ENCODE assay signal across 35 cellular contexts in genomic region chr13:36436811-36437210, GRCh38. TPM values are rescaled to one million over a fixed set of nuclear protein-coding genes. Genes with fewer than 3 reads are reported as not detected.
DNase-seq lines count a peak whose midpoint lies in the region; ATAC-seq, FAIRE-seq and TF ChIP-seq lines count a peak whose summit lies in the region.
"Had no signal": no experiment of that assay in that cellular context is flagged by ENCODE, and none has a peak within 500 bp of the region (broad histone marks: within the 10 kb centered on the region; RNA-seq: fewer than 3 reads in every experiment).

No MANE protein-coding gene starts in this region.

- 79 to 80% (median 79%) methylated on average over 4 of the region's 4 CpGs for WGBS in psoas muscle, 3 donors

- no peak for TF ChIP-seq CTCF in psoas muscle (IDR thresholded peaks at IDR 0.05)

- no peak for DNase-seq in GM12891 (ENCODE audit: insufficient read length, low spot score)
- peak; percentile 27 to 31 for DNase-seq in Kasumi-1 (lab: John Stamatoyannopoulos, UW)
- DNase-seq in OCI-M1 (lab: John Stamatoyannopoulos, UW), result peak; percentile 61
- DNase-seq in naive thymus-derived CD4-positive, alpha-beta T cell, result no peak
- no peak for DNase-seq in left ventricle myocardium superior
- DNase-seq in psoas muscle, result no peak
- DNase-seq: activated CD4-positive, CD25-positive, alpha-beta regulatory T cell; activated gamma-delta T cell; activated naive CD8-positive, alpha-beta T cell treated with anti-CD3 and anti-CD28 coated beads, Interleukin-2, amount 10 ng/mL, durations not matched to agents 7 days and 5 days; activated T-cell treated with anti-CD3 and anti-CD28 coated beads, Interleukin-2, amount 50 U/mL, for 24 hours; C1 segment of cervical spinal cord; DMS79 treated with DMSO at 0.1 percent for 48 hours; effector CD4-positive, alpha-beta T cell; GOT3; KG1; MG63; NCI-H1436; NCI-H446 treated with DMSO at 0.1 percent for 48 hours; Right ventricle myocardium superior; stimulated activated CD4-positive, alpha-beta T cell treated with anti-CD3 and anti-CD28 coated beads, Interleukin-15, amount 100 ng/mL, for 24 hours; stimulated activated CD4-positive, alpha-beta T cell treated with anti-CD3 and anti-CD28 coated beads, Interleukin-4, amount 100 ng/mL, for 4 hours; substantia nigra; T-cell had no signal

- no peak overlapping the region for H3K4me3 ChIP-seq in naive thymus-derived CD4-positive, alpha-beta T cell (ENCODE audit: low read length)
- no peak overlapping the region for H3K4me3 ChIP-seq in psoas muscle
- H3K4me3 ChIP-seq: ascending aorta, gastroesophageal sphincter, hepatocyte, lung, MG63 had no signal

- TF ChIP-seq POLR2A in GM12891 (IDR thresholded peaks at IDR 0.05; ENCODE audit: low read depth, low read length), result no peak

- no peak overlapping the region for H3K27ac Mint-ChIP-seq in naive thymus-derived CD4-positive, alpha-beta T cell
- H3K27ac Mint-ChIP-seq: activated naive CD8-positive, alpha-beta T cell treated with anti-CD3 and anti-CD28 coated beads, Interleukin-2, amount 10 ng/mL, durations not matched to agents 7 days and 5 days; activated T-cell treated with anti-CD3 and anti-CD28 coated beads, Interleukin-2, amount 50 U/mL, for 24 hours; nephron; T-cell; type B pancreatic cell had no signal

- no peaks in the 10 kb centered on the region for H3K9me3 ChIP-seq in naive thymus-derived CD4-positive, alpha-beta T cell (ENCODE audit: control insufficient read depth in 2 of 3, low read length in 3 of 3)
- no peaks in the 10 kb centered on the region for H3K9me3 ChIP-seq in psoas muscle
- H3K9me3 ChIP-seq: ascending aorta, gastroesophageal sphincter, MG63 had no signal

- no peak overlapping the region for H3K4me3 Mint-ChIP-seq in naive thymus-derived CD4-positive, alpha-beta T cell
- H3K4me3 Mint-ChIP-seq: activated naive CD8-positive, alpha-beta T cell treated with anti-CD3 and anti-CD28 coated beads, Interleukin-2, amount 10 ng/mL, durations not matched to agents 7 days and 5 days; activated T-cell treated with anti-CD3 and anti-CD28 coated beads, Interleukin-2, amount 50 U/mL, for 24 hours; nephron; T-cell; type B pancreatic cell had no signal

- H3K27me3 Mint-ChIP-seq in naive thymus-derived CD4-positive, alpha-beta T cell, result peaks cover 23 to 46% (median 44%) of the 10 kb centered on the region in 5 donors

- H3K36me3 ChIP-seq in naive thymus-derived CD4-positive, alpha-beta T cell (ENCODE audit: control insufficient read depth in 2 of 3, insufficient read depth in 3 of 3, low read length in 3 of 3), result no peaks in the 10 kb centered on the region
- H3K36me3 ChIP-seq in psoas muscle (ENCODE audit: insufficient read depth in 1 of 2, low read depth in 1 of 2), result no peaks in the 10 kb centered on the region
- H3K36me3 ChIP-seq: ascending aorta, gastroesophageal sphincter, MG63 had no signal

- POLR2A ChIA-PET in naive thymus-derived CD4-positive, alpha-beta T cell (lab: Charles Lee), result interaction anchor here (0.7 kb wide), 1 partner anchor 8 kb away, joined by 3 read pairs; no protein-coding TSS in a partner anchor

- no peak for FAIRE-seq in GM12891 (lab: Jason Lieb, UNC)
- FAIRE-seq: colon had no signal

- intact Hi-C loops in naive thymus-derived CD4-positive, alpha-beta T cell (cut with micrococcal nuclease), result no loop called here
- intact Hi-C loops in left ventricle myocardium superior (cut with micrococcal nuclease), result no loop called here
- intact Hi-C loops in psoas muscle (cut with DNase I), result no loop called here

- H3K4me1 ChIP-seq in naive thymus-derived CD4-positive, alpha-beta T cell (ENCODE audit: control insufficient read depth in 2 of 2, insufficient read depth in 2 of 2, low read length in 2 of 2), result no peaks in the 10 kb centered on the region
- no peaks in the 10 kb centered on the region for H3K4me1 ChIP-seq in psoas muscle

- peaks cover 0 to 3% (median 0%) of the 10 kb centered on the region in 5 donors for H3K36me3 Mint-ChIP-seq in naive thymus-derived CD4-positive, alpha-beta T cell
- H3K36me3 Mint-ChIP-seq: activated naive CD8-positive, alpha-beta T cell treated with anti-CD3 and anti-CD28 coated beads, Interleukin-2, amount 10 ng/mL, durations not matched to agents 7 days and 5 days; T-cell; type B pancreatic cell had no signal

- peaks cover 0 to 4% of the 10 kb centered on the region in 2 donors for H3K27me3 ChIP-seq in naive thymus-derived CD4-positive, alpha-beta T cell (ENCODE audit: control insufficient read depth in 2 of 2, insufficient read depth in 2 of 2, low read length in 2 of 2)
- H3K27me3 ChIP-seq in psoas muscle (ENCODE audit: insufficient read depth in 3 of 3, low read length in 2 of 3), result peaks cover 0 to 28% (median 3%) of the 10 kb centered on the region in 3 donors

- H3K9me3 Mint-ChIP-seq in naive thymus-derived CD4-positive, alpha-beta T cell, result peaks cover 0 to 5% (median 0%) of the 10 kb centered on the region in 11 donors
- H3K9me3 Mint-ChIP-seq: activated naive CD8-positive, alpha-beta T cell treated with anti-CD3 and anti-CD28 coated beads, Interleukin-2, amount 10 ng/mL, durations not matched to agents 7 days and 5 days; activated T-cell treated with anti-CD3 and anti-CD28 coated beads, Interleukin-2, amount 50 U/mL, for 24 hours; nephron; T-cell; type B pancreatic cell had no signal

- no peak overlapping the region for H3K27ac ChIP-seq in naive thymus-derived CD4-positive, alpha-beta T cell (ENCODE audit: low read depth, low read length)
- H3K27ac ChIP-seq in psoas muscle, result no peak overlapping the region
- H3K27ac ChIP-seq: ascending aorta, gastroesophageal sphincter, hepatocyte had no signal

- peak; percentile 54 for ATAC-seq in naive thymus-derived CD4-positive, alpha-beta T cell
- ATAC-seq in left ventricle myocardium superior (no peak), SK-N-SH treated with all-trans-retinoic acid at 6 μM for 48 hours (no peak), psoas muscle (no peak)
- ATAC-seq: gastroesophageal sphincter, Panc1, T-cell had no signal

- CTCF ChIA-PET in naive thymus-derived CD4-positive, alpha-beta T cell (lab: Charles Lee), result no interaction called here

- H3K4me1 Mint-ChIP-seq in naive thymus-derived CD4-positive, alpha-beta T cell, result peaks cover 5 to 32% (median 16%) of the 10 kb centered on the region in 7 donors

TF ChIP-seq in GM12891, 5 proteins besides CTCF, POLR2A, EP300 and RAD21:
- TF ChIP-seq POU2F2 (IDR thresholded peaks at IDR 0.05; ENCODE audit: low read depth, low read length), result no peak
- peak; percentile 34; the same call in 1 of the 2 replicates for TF ChIP-seq SPI1 (IDR thresholded peaks at IDR 0.05; ENCODE audit: low read depth, low read length)
TF ChIP-seq in GM12891: peak in this region for 1.

TF ChIP-seq in SK-N-SH treated with all-trans-retinoic acid at 6 μM for 48 hours, 23 proteins besides CTCF, POLR2A, EP300 and RAD21:
- TF ChIP-seq ZFP3 (CRISPR knock-in tag; IDR thresholded peaks at IDR 0.05) (no peak), ZNF8 (CRISPR knock-in tag; IDR thresholded peaks at IDR 0.05) (no peak), ISL1 (CRISPR knock-in tag; IDR thresholded peaks at IDR 0.05) (no peak), OSR1 (CRISPR knock-in tag; IDR thresholded peaks at IDR 0.05) (no peak), ZNF70 (CRISPR knock-in tag; IDR thresholded peaks at IDR 0.05) (no peak), PPARA (CRISPR knock-in tag; IDR thresholded peaks at IDR 0.05; ENCODE audit: borderline replicate concordance) (no peak), SNAI2 (CRISPR knock-in tag; IDR thresholded peaks at IDR 0.05) (no peak), ARNTL (CRISPR knock-in tag; IDR thresholded peaks at IDR 0.05; ENCODE audit: borderline replicate concordance, low read depth) (no peak), ZC3H10 (CRISPR knock-in tag; IDR thresholded peaks at IDR 0.05) (no peak), ESRRG (CRISPR knock-in tag; IDR thresholded peaks at IDR 0.05) (no peak), GLIS3 (CRISPR knock-in tag; IDR thresholded peaks at IDR 0.05) (no peak), CSDC2 (CRISPR knock-in tag; IDR thresholded peaks at IDR 0.05) (no peak)
- TF ChIP-seq, protein P1, sequence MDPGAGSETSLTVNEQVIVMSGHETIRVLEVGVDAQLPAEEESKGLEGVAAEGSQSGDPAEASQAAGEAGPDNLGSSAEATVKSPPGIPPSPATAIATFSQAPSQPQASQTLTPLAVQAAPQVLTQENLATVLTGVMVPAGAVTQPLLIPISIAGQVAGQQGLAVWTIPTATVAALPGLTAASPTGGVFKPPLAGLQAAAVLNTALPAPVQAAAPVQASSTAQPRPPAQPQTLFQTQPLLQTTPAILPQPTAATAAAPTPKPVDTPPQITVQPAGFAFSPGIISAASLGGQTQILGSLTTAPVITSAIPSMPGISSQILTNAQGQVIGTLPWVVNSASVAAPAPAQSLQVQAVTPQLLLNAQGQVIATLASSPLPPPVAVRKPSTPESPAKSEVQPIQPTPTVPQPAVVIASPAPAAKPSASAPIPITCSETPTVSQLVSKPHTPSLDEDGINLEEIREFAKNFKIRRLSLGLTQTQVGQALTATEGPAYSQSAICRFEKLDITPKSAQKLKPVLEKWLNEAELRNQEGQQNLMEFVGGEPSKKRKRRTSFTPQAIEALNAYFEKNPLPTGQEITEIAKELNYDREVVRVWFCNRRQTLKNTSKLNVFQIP (CRISPR knock-in tag; IDR thresholded peaks at IDR 0.05; ENCODE audit: borderline replicate concordance, low read depth), result no peak

RNA-seq across cellular contexts. Expression of gene CCNA1, which starts 4.5 kb away (rescaled TPM):
- not detected for polyA plus RNA-seq in GM12891 (2012; ENCODE audit: low read depth, missing spikeins)
- total RNA-seq in naive thymus-derived CD4-positive, alpha-beta T cell, result 1 to 10 TPM in 1 of 5 experiments, under 1 TPM in 2, not detected in 2; 0.22 to 5.0 (median 0.69) TPM
- not detected for polyA plus RNA-seq in naive thymus-derived CD4-positive, alpha-beta T cell
- not detected for total RNA-seq in left ventricle myocardium superior
- total RNA-seq in psoas muscle, result under 1 TPM in 2 of 4 donors, not detected in 2; 0.79 to 0.92 TPM
- 1 to 10 TPM in 2 of 3 donors, not detected in 1; 1.6 to 5.8 TPM for polyA plus RNA-seq in psoas muscle
- total RNA-seq: ascending aorta, HT-29, mononuclear cell, osteoblast, Right ventricle myocardium superior, T-cell had no signal

Comparison
In these comparisons a context has a peak if more than half of its experiments do, and no peak if none do; other contexts are left out.
1. DNase-seq: peak in Kasumi-1 (2 of 2) and OCI-M1 (single experiment); none in GM12891 (single experiment), naive thymus-derived CD4-positive, alpha-beta T cell (0 of 9), left ventricle myocardium superior (single experiment) and psoas muscle (0 of 2).